23 cellular contexts compared by ENCODE assay signal in genomic region chr9:110008663-110009062, GRCh38.
"Had no signal": no experiment of that assay in that cellular context is flagged by ENCODE, and none has a peak within 500 bp of the region (broad histone marks: within the 10 kb centered on the region; RNA-seq: fewer than 3 reads in every experiment).

No MANE protein-coding gene starts in this region.

- H3K9me3 Mint-ChIP-seq: natural killer cell treated with Interleukin-12 subunit alpha and Interleukin-12 subunit beta and Interleukin-15 and Interleukin-18, amount 100 ng/mL, for 72 hours had no signal

- H3K79me2 ChIP-seq: parathyroid adenoma had no signal

- H3K4me3 ChIP-seq: colonic mucosa, lower lobe of right lung, thoracic aorta, upper lobe of right lung had no signal

- H3K9ac ChIP-seq: parathyroid adenoma had no signal

- H3K4me3 Mint-ChIP-seq: activated naive CD4-positive, alpha-beta T cell treated with anti-CD3 and anti-CD28 coated beads for 36 hours; activated naive CD8-positive, alpha-beta T cell treated with anti-CD3 and anti-CD28 coated beads, Interleukin-2, amount 50 U/mL, for 24 hours; activated T-cell treated with anti-CD3 and anti-CD28 coated beads, Interleukin-2, amount 50 U/mL, for 4 hours; natural killer cell treated with Interleukin-12 subunit alpha and Interleukin-12 subunit beta and Interleukin-15 and Interleukin-18, amount 100 ng/mL, for 72 hours; stimulated activated effector memory CD8-positive, alpha-beta T cell treated with anti-CD3 and anti-CD28 coated beads, Interleukin-12 subunit alpha, Interleukin-12 subunit beta, amount 100 ng/mL, for 72 hours had no signal

- H3K4me1 ChIP-seq: colonic mucosa, lower lobe of right lung, parathyroid adenoma, upper lobe of right lung had no signal

- H3K27ac ChIP-seq: brain microvascular endothelial cell, colonic mucosa, lower lobe of right lung, parathyroid adenoma, thoracic aorta, upper lobe of right lung had no signal

- ATAC-seq: activated naive CD8-positive, alpha-beta T cell treated with anti-CD3 and anti-CD28 coated beads, Interleukin-2, amount 50 U/mL, for 24 hours; activated T-cell treated with anti-CD3 and anti-CD28 coated beads, Interleukin-2, amount 50 U/mL, for 4 hours; left colon; lower lobe of right lung; natural killer cell treated with Interleukin-12 subunit alpha and Interleukin-12 subunit beta and Interleukin-15 and Interleukin-18, amount 100 ng/mL, for 72 hours; sciatic nerve; stimulated activated effector memory CD8-positive, alpha-beta T cell treated with anti-CD3 and anti-CD28 coated beads, Interleukin-12 subunit alpha, Interleukin-12 subunit beta, amount 100 ng/mL, for 72 hours; upper lobe of right lung had no signal

- DNase-seq: activated CD4-positive, alpha-beta T cell treated with anti-CD3 and anti-CD28 coated beads, Interleukin-2, amount 50 U/mL, for 1 hour; activated CD4-positive, CD25-positive, alpha-beta regulatory T cell treated with anti-CD3 and anti-CD28 coated beads, Interleukin-2, amount 50 U/mL, for 72 hours; activated CD8-positive, alpha-beta memory T cell treated with anti-CD3 and anti-CD28 coated beads, Interleukin-2, amount 50 U/mL, for 4 hours; activated naive CD4-positive, alpha-beta T cell treated with anti-CD3 and anti-CD28 coated beads for 36 hours; activated naive CD8-positive, alpha-beta T cell treated with anti-CD3 and anti-CD28 coated beads, Interleukin-2, amount 50 U/mL, for 24 hours; activated T-cell treated with anti-CD3 and anti-CD28 coated beads, Interleukin-2, amount 50 U/mL, for 4 hours; anterior cingulate cortex; brain microvascular endothelial cell; central memory CD4-positive, alpha-beta T cell; colonic mucosa; foreskin melanocyte; hypothalamus; islet precursor cell; left colon; lower lobe of right lung; stimulated activated CD4-positive, alpha-beta T cell treated with anti-CD3 and anti-CD28 coated beads, Interleukin-4, amount 100 ng/mL, for 24 hours; T-helper 9 cell; upper lobe of right lung had no signal

- H3K36me3 ChIP-seq: brain microvascular endothelial cell, colonic mucosa, lower lobe of right lung, thoracic aorta, upper lobe of right lung had no signal

- H3K27ac Mint-ChIP-seq: activated naive CD4-positive, alpha-beta T cell treated with anti-CD3 and anti-CD28 coated beads for 36 hours; activated naive CD8-positive, alpha-beta T cell treated with anti-CD3 and anti-CD28 coated beads, Interleukin-2, amount 50 U/mL, for 24 hours; natural killer cell treated with Interleukin-12 subunit alpha and Interleukin-12 subunit beta and Interleukin-15 and Interleukin-18, amount 100 ng/mL, for 72 hours; stimulated activated effector memory CD8-positive, alpha-beta T cell treated with anti-CD3 and anti-CD28 coated beads, Interleukin-12 subunit alpha, Interleukin-12 subunit beta, amount 100 ng/mL, for 72 hours had no signal

- H3K27me3 ChIP-seq: brain microvascular endothelial cell, colonic mucosa, upper lobe of right lung had no signal

- H2AFZ ChIP-seq: parathyroid adenoma had no signal

- H3K9me3 ChIP-seq: colonic mucosa, lower lobe of right lung, thoracic aorta, upper lobe of right lung had no signal

- H3K27me3 Mint-ChIP-seq: activated naive CD8-positive, alpha-beta T cell treated with anti-CD3 and anti-CD28 coated beads, Interleukin-2, amount 50 U/mL, for 24 hours had no signal

- H3K36me3 Mint-ChIP-seq: stimulated activated effector memory CD8-positive, alpha-beta T cell treated with anti-CD3 and anti-CD28 coated beads, Interleukin-12 subunit alpha, Interleukin-12 subunit beta, amount 100 ng/mL, for 72 hours had no signal
